1 cellular context compared by ENCODE assay signal in the genomic region with DNA sequence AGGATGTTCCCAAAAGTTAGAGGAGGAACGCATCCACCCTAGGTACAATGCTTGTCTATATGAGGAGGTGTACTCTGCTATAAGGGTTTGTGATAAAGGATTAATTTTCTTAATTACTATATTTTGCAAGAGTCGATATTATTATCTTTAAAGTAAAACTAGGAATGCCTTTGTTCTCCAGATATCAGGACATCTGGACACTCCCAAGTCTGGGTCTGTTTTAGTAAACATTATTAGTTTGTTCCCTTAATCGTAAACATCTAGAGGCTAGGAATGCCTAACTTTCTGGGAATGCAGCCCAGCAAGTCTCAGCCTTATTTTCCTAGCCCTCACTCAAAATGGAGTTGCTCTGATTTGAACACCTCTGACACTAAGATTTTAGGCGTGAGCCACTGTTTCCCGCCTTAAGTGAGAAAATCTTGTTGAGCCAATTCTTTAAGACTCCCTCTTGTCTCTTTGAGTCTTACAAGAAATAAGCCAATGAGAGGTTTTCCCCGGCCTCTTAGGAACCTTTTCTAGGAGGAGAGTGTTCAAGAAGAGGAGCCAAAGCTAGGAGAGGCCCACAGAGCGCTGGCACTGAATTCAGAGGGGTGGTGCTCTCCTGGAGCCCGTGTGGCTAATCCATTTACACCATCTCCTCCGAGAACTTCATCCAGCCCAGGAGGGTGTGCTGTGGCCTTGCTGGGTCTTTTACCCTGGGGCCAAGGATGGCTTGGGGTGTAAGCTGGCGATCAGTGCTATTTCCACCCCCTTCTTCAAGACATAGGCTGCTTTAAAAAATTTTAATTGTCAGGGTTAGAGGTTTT.
TF ChIP-seq lines count a peak whose summit lies in the region.

No MANE protein-coding gene starts in this region.

TF ChIP-seq in GM23338, 12 proteins besides CTCF, POLR2A, EP300 and RAD21:
- TF ChIP-seq, protein P1, sequence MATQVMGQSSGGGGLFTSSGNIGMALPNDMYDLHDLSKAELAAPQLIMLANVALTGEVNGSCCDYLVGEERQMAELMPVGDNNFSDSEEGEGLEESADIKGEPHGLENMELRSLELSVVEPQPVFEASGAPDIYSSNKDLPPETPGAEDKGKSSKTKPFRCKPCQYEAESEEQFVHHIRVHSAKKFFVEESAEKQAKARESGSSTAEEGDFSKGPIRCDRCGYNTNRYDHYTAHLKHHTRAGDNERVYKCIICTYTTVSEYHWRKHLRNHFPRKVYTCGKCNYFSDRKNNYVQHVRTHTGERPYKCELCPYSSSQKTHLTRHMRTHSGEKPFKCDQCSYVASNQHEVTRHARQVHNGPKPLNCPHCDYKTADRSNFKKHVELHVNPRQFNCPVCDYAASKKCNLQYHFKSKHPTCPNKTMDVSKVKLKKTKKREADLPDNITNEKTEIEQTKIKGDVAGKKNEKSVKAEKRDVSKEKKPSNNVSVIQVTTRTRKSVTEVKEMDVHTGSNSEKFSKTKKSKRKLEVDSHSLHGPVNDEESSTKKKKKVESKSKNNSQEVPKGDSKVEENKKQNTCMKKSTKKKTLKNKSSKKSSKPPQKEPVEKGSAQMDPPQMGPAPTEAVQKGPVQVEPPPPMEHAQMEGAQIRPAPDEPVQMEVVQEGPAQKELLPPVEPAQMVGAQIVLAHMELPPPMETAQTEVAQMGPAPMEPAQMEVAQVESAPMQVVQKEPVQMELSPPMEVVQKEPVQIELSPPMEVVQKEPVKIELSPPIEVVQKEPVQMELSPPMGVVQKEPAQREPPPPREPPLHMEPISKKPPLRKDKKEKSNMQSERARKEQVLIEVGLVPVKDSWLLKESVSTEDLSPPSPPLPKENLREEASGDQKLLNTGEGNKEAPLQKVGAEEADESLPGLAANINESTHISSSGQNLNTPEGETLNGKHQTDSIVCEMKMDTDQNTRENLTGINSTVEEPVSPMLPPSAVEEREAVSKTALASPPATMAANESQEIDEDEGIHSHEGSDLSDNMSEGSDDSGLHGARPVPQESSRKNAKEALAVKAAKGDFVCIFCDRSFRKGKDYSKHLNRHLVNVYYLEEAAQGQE (IDR thresholded peaks at IDR 0.05; ENCODE audit: unreplicated experiment) = no peak
- TF ChIP-seq STAT1 (IDR thresholded peaks at IDR 0.05; ENCODE audit: unreplicated experiment) (no peak), EZH2phosphoT487 (IDR thresholded peaks at IDR 0.05; ENCODE audit: unreplicated experiment) (no peak), ZNF462 (CRISPR knock-in tag; IDR thresholded peaks at IDR 0.05) (no peak), NANOG (IDR thresholded peaks at IDR 0.05; ENCODE audit: borderline replicate concordance) (no peak), POLR2AphosphoS5 (IDR thresholded peaks at IDR 0.05; ENCODE audit: low read depth) (no peak), JUNB (IDR thresholded peaks at IDR 0.05; ENCODE audit: unreplicated experiment) (no peak), ZNF331 (CRISPR knock-in tag; IDR thresholded peaks at IDR 0.05; ENCODE audit: low read depth) (no peak), EZH2 (IDR thresholded peaks at IDR 0.05; ENCODE audit: low read depth, unreplicated experiment) (no peak), ZNF114 (CRISPR knock-in tag; IDR thresholded peaks at IDR 0.05) (no peak), CREB1 (CRISPR knock-in tag; IDR thresholded peaks at IDR 0.05; ENCODE audit: low read depth) (no peak)
- TF ChIP-seq, protein P2, sequence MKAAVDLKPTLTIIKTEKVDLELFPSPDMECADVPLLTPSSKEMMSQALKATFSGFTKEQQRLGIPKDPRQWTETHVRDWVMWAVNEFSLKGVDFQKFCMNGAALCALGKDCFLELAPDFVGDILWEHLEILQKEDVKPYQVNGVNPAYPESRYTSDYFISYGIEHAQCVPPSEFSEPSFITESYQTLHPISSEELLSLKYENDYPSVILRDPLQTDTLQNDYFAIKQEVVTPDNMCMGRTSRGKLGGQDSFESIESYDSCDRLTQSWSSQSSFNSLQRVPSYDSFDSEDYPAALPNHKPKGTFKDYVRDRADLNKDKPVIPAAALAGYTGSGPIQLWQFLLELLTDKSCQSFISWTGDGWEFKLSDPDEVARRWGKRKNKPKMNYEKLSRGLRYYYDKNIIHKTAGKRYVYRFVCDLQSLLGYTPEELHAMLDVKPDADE (IDR thresholded peaks at IDR 0.05) = no peak
